Comparison of ENCODE assay signal across 3 cellular contexts in genomic region chrX:54449929-54450328, GRCh38.
TF ChIP-seq lines count a peak whose summit lies in the region.

No MANE protein-coding gene starts in this region.

TF ChIP-seq in HepG2, 621 proteins besides CTCF, POLR2A, EP300 and RAD21:
- TF ChIP-seq ZNF629 (CRISPR knock-in tag; conservative IDR thresholded peaks at IDR 0.05), result peak; percentile 60
- TF ChIP-seq ZNF562 (CRISPR knock-in tag; IDR thresholded peaks at IDR 0.05; ENCODE audit: borderline replicate concordance), result no peak
- TF ChIP-seq NR2F1 (CRISPR knock-in tag; IDR thresholded peaks at IDR 0.05), result no peak
- TF ChIP-seq THAP8 (CRISPR knock-in tag; IDR thresholded peaks at IDR 0.05; ENCODE audit: borderline replicate concordance), result no peak
- no peak for TF ChIP-seq ZNF761 (CRISPR knock-in tag; conservative IDR thresholded peaks at IDR 0.05)
- no peak for TF ChIP-seq SETDB1 (CRISPR knock-in tag; IDR thresholded peaks at IDR 0.05; ENCODE audit: borderline replicate concordance)
- TF ChIP-seq ZNF672 (CRISPR knock-in tag; IDR thresholded peaks at IDR 0.05), result no peak
- TF ChIP-seq ZNF558 (CRISPR knock-in tag; IDR thresholded peaks at IDR 0.05; ENCODE audit: borderline replicate concordance), result no peak

TF ChIP-seq in A549, 52 proteins besides CTCF, POLR2A, EP300 and RAD21:
- TF ChIP-seq KDM1A (IDR thresholded peaks at IDR 0.05; ENCODE audit: low read depth), result peak; percentile 39; the same call in 1 of the 2 replicates
- TF ChIP-seq ZSCAN20 (CRISPR knock-in tag; IDR thresholded peaks at IDR 0.05), result no peak

TF ChIP-seq in K562, 482 proteins besides CTCF, POLR2A, EP300 and RAD21:
- TF ChIP-seq RBM25 (IDR thresholded peaks at IDR 0.05; ENCODE audit: low read depth, low read length, severe bottlenecking) (peak; percentile 89), BCOR (IDR thresholded peaks at IDR 0.05) (peak; percentile 57), ADNP (tag; IDR thresholded peaks at IDR 0.05) (0 out of 2 replicates have a peak, but pooled peaks have one; percentile 33), KDM1A (IDR thresholded peaks at IDR 0.05) (0 out of 4 replicates have a peak, but pooled peaks of 1 of the 2 experiments have one; percentile 24), ZNF589 (CRISPR knock-in tag; IDR thresholded peaks at IDR 0.05; ENCODE audit: low read depth) (no peak)
